8 cellular contexts compared by ENCODE assay signal in the genomic region with DNA sequence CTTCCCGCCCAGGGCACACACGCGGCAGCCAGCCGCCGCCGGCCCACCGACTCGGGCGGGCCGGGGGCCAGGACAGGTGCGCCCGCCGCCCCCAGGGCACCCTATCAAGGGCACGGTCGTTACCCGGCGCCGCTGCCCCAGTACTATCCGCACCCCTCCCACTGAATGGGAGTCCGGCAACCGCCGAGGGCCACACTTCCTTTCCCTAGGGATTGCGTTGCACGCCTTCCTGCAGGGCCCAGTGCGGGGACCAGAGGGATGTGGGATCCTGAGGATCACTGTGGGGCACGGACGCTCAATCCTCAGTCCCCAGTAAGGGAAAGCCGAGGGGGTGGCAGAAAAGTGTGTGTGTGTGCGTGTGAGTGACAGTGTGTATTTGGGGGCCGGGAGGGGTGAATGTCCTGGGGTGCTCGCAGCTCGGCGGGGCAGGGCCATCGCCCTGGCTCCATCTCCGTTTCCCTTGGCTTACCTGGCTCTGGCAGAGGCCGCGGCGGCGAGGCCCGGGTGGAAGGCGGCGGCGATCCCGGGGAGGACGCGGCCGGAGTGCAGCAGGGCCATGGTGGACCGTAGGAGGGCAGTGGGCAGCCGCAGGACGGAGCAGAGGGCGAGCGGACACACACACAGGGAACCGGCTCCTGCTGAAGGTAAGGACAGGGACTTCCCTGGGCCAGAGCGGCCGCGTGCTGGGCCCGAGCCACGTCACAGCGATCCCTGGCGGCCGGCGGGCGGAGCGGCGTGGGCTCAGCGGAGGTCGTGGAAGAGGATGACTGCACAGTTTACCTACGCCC. TPM values are rescaled to one million over a fixed set of nuclear protein-coding genes. Genes with fewer than 3 reads are reported as not detected.
A peak's percentile ranks its signal among the peaks of the same experiment; 100 is the strongest.
DNase-seq lines count a peak whose midpoint lies in the region; ATAC-seq and TF ChIP-seq lines count a peak whose summit lies in the region.

A gene (minus strand): TSS at position 646 of the 788 bp plus-strand sequence. CDS start 88 bp downstream, at position 558.

- H3K4me3 ChIP-seq in effector memory CD4-positive, alpha-beta T cell (ENCODE audit: insufficient read depth, low read depth, low read length, poor library complexity, severe bottlenecking) = peak within 1 kb of the TSS; percentile 97

- H3K9me3 ChIP-seq in CD4-positive, alpha-beta T cell (ENCODE audit: control insufficient read depth, low read length) = no peaks in the 10 kb centered on the region
- H3K9me3 ChIP-seq in effector memory CD4-positive, alpha-beta T cell (ENCODE audit: control insufficient read depth, low read length) = no peaks in the 10 kb centered on the region

- no peaks in the 10 kb centered on the region for H3K36me3 ChIP-seq in effector memory CD4-positive, alpha-beta T cell (ENCODE audit: control insufficient read depth, insufficient read depth, low read length)

- intact Hi-C loops in CD4-positive, alpha-beta T cell (cut with DNase I, micrococcal nuclease) = loop anchor here (1.0 to 5.0 kb wide), 3 partner anchors 22 to 102 kb away; no protein-coding TSS in a partner anchor

- H3K9me3 Mint-ChIP-seq in CD4-positive, alpha-beta T cell = no peaks in the 10 kb centered on the region
- no peaks in the 10 kb centered on the region for H3K9me3 Mint-ChIP-seq in activated CD8-positive, alpha-beta T cell treated with anti-CD3 and anti-CD28 coated beads, Interleukin-2, amount 10 ng/mL, durations not matched to agents 7 days and 5 days (ENCODE audit: insufficient read depth)
- no peaks in the 10 kb centered on the region for H3K9me3 Mint-ChIP-seq in memory B cell

- H3K4me1 Mint-ChIP-seq in CD4-positive, alpha-beta T cell (ENCODE audit: low read depth) = peaks cover 56% of the 10 kb centered on the region
- peaks cover 32% of the 10 kb centered on the region for H3K4me1 Mint-ChIP-seq in activated CD8-positive, alpha-beta T cell treated with anti-CD3 and anti-CD28 coated beads, Interleukin-2, amount 10 ng/mL, durations not matched to agents 7 days and 5 days (ENCODE audit: low read depth)
- peaks cover 18% of the 10 kb centered on the region for H3K4me1 Mint-ChIP-seq in memory B cell

- H3K27me3 Mint-ChIP-seq in CD4-positive, alpha-beta T cell = no peaks in the 10 kb centered on the region
- no peaks in the 10 kb centered on the region for H3K27me3 Mint-ChIP-seq in activated CD8-positive, alpha-beta T cell treated with anti-CD3 and anti-CD28 coated beads, Interleukin-2, amount 10 ng/mL, durations not matched to agents 7 days and 5 days (ENCODE audit: low read depth)
- peaks cover 2% of the 10 kb centered on the region for H3K27me3 Mint-ChIP-seq in memory B cell

- H3K27ac ChIP-seq in CD4-positive, alpha-beta T cell (ENCODE audit: low read depth, low read length) = peak within 1 kb of the TSS; percentile 43
- H3K27ac ChIP-seq in effector memory CD4-positive, alpha-beta T cell (ENCODE audit: insufficient read depth, low read length, poor library complexity, severe bottlenecking) = peak within 1 kb of the TSS; percentile 72

- H3K36me3 Mint-ChIP-seq in CD4-positive, alpha-beta T cell (ENCODE audit: low read depth) = peaks cover 12% of the 10 kb centered on the region
- H3K36me3 Mint-ChIP-seq in activated CD8-positive, alpha-beta T cell treated with anti-CD3 and anti-CD28 coated beads, Interleukin-2, amount 10 ng/mL, durations not matched to agents 7 days and 5 days (ENCODE audit: low read depth) = peaks cover 22% of the 10 kb centered on the region
- no peaks in the 10 kb centered on the region for H3K36me3 Mint-ChIP-seq in memory B cell

- H3K4me1 ChIP-seq in effector memory CD4-positive, alpha-beta T cell (ENCODE audit: control insufficient read depth, insufficient read depth, low read length, poor library complexity, severe bottlenecking) = peaks cover 7% of the 10 kb centered on the region

- peak within 1 kb of the TSS; percentile 71 for H3K27ac Mint-ChIP-seq in CD4-positive, alpha-beta T cell
- H3K27ac Mint-ChIP-seq in activated CD8-positive, alpha-beta T cell treated with anti-CD3 and anti-CD28 coated beads, Interleukin-2, amount 10 ng/mL, durations not matched to agents 7 days and 5 days = peak within 1 kb of the TSS; percentile 97
- peak within 1 kb of the TSS; percentile 91 for H3K27ac Mint-ChIP-seq in memory B cell

- POLR2A ChIA-PET in CD4-positive, alpha-beta T cell (lab: Charles Lee) = interaction anchor here (0.8 kb wide), 1 partner anchor 49 kb away, joined by 3 read pairs; a partner anchor contains a TSS
- POLR2A ChIA-PET in activated CD8-positive, alpha-beta T cell treated with anti-CD3 and anti-CD28 coated beads, Interleukin-2, amount 10 ng/mL, durations not matched to agents 7 days and 5 days (lab: Charles Lee) = no interaction called here

- H3K4me3 Mint-ChIP-seq in CD4-positive, alpha-beta T cell = peak within 1 kb of the TSS; percentile 99
- H3K4me3 Mint-ChIP-seq in activated CD8-positive, alpha-beta T cell treated with anti-CD3 and anti-CD28 coated beads, Interleukin-2, amount 10 ng/mL, durations not matched to agents 7 days and 5 days = peak within 1 kb of the TSS; percentile 99
- peak within 1 kb of the TSS; percentile 99 for H3K4me3 Mint-ChIP-seq in memory B cell

- CTCF ChIA-PET in CD4-positive, alpha-beta T cell (lab: Charles Lee) = interaction anchor here (0.6 to 1.7 kb wide), 4 partner anchors 22 to 1197 kb away, joined by 3 to 13 read pairs (median 4); a partner anchor contains a TSS
- CTCF ChIA-PET in activated CD8-positive, alpha-beta T cell treated with anti-CD3 and anti-CD28 coated beads, Interleukin-2, amount 10 ng/mL, durations not matched to agents 7 days and 5 days (lab: Charles Lee) = interaction anchor here (4.7 kb wide), 1 partner anchor 22 kb away, joined by 21 read pairs; no protein-coding TSS in a partner anchor

- peak; percentile 97 for ATAC-seq in CD4-positive, alpha-beta T cell (ENCODE audit: poor library complexity)
- peak; percentile 93 for ATAC-seq in GM19395 (IDR thresholded peaks at IDR 0.05; ENCODE audit: unreplicated experiment)
- ATAC-seq in HG03565 (IDR thresholded peaks at IDR 0.05; ENCODE audit: unreplicated experiment) = peak; percentile 89
- peak; percentile 99 for ATAC-seq in activated CD8-positive, alpha-beta T cell treated with anti-CD3 and anti-CD28 coated beads, Interleukin-2, amount 10 ng/mL, durations not matched to agents 7 days and 5 days
- ATAC-seq in memory B cell (ENCODE audit: low read depth) = peak; percentile 97

- TF ChIP-seq CTCF in CD4-positive, alpha-beta T cell (IDR thresholded peaks at IDR 0.05) = peak; percentile 88

- DNase-seq in CD4-positive, alpha-beta T cell = peak; percentile 62 to 81 (median 72)
- DNase-seq in NCI-H774 (lab: John Stamatoyannopoulos, UW) (peak; percentile 82), memory B cell (ENCODE audit: low spot score in 2 of 2) (peak; percentile 76 to 78)
- peak; percentile 85 for DNase-seq in activated CD8-positive, alpha-beta T cell treated with anti-CD3 and anti-CD28 coated beads, Interleukin-2, amount 10 ng/mL, durations not matched to agents 7 days and 5 days
- DNase-seq in effector memory CD4-positive, alpha-beta T cell = peak; percentile 43 to 62 (median 57)
- DNase-seq in stimulated activated CD8-positive, alpha-beta memory T cell treated with anti-CD3 and anti-CD28 coated beads, Interleukin-12 subunit alpha, Interleukin-12 subunit beta, amount 100 ng/mL, for 24 hours (ENCODE audit: extremely low read depth) = peak; percentile 53

- no peaks in the 10 kb centered on the region for H3K27me3 ChIP-seq in CD4-positive, alpha-beta T cell (ENCODE audit: control insufficient read depth, insufficient read depth, low read length)
- H3K27me3 ChIP-seq in effector memory CD4-positive, alpha-beta T cell (replicated peaks; ENCODE audit: control insufficient read depth, insufficient read depth, low read length, poor library complexity, severe bottlenecking) = no peaks in the 10 kb centered on the region

RNA-seq across cellular contexts. Expression of the gene that starts here (rescaled TPM):
- 10 to 100 TPM; 17.4 to 18.7 TPM for total RNA-seq in CD4-positive, alpha-beta T cell
- total RNA-seq in activated CD8-positive, alpha-beta T cell treated with anti-CD3 and anti-CD28 coated beads, Interleukin-2, amount 10 ng/mL, durations not matched to agents 7 days and 5 days = 10 to 100 TPM; 91.8 to 96.4 TPM

Comparison
In these comparisons a context has a peak if more than half of its experiments do, and no peak if none do; other contexts are left out.
1. Peak in every context shown above with its lines: DNase-seq, ATAC-seq, H3K4me3 ChIP-seq and H3K27ac ChIP-seq.
2. RNA of the gene that starts here (total RNA-seq): 91.8 to 96.4 TPM in activated CD8-positive, alpha-beta T cell treated with anti-CD3 and anti-CD28 coated beads, Interleukin-2, amount 10 ng/mL, durations not matched to agents 7 days and 5 days; 17.4 to 18.7 TPM in CD4-positive, alpha-beta T cell; every median in the first group is over 4 times any median in the second.